ENCODE assay signal across 17 cellular contexts in the genomic region with DNA sequence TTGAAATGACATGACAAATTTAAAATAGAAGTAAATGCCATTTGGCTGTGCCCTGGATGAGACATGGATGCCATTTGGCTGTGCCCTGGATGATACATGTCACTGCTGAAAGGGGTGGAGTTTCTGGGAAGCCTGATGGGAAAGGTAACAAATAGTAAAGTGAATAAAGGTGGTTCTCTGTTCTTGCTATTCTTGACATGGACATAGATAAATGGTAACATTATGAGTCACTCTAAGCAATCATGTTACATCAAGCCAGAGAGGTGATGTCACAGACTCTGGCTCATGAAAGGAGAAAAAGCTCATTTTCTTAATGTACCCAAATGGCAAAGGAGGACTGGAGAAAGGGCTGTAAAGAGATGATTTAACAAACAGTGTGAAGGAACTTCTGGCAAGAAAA.
A peak's percentile ranks its signal among the peaks of the same experiment; 100 is the strongest.
DNase-seq lines count a peak whose midpoint lies in the region; ATAC-seq, FAIRE-seq and TF ChIP-seq lines count a peak whose summit lies in the region.
"Had no signal": no experiment of that assay in that cellular context is flagged by ENCODE, and none has a peak within 500 bp of the region (broad histone marks: within the 10 kb centered on the region; RNA-seq: fewer than 3 reads in every experiment).

No MANE protein-coding gene starts in this region.

- BruUV-seq in HepG2 (replicated peaks; lab: Mats Ljungman, UMichigan) = no TSS peak

- no peaks in the 10 kb centered on the region for H3K79me2 ChIP-seq in HepG2 (ENCODE audit: insufficient read depth, low read length)

- H3K4me2 ChIP-seq in HepG2 (ENCODE audit: low read depth, low read length) = no peak overlapping the region

- CTCF ChIA-PET in HepG2 (lab: Yijun Ruan, JAX; ENCODE audit: low intra/inter-chr PET ratio, low total read pairs) = no interaction called here
- CTCF ChIA-PET in activated B cell treated with CpG ODN at 0.5 μM for 24 hours (lab: Charles Lee) = no interaction called here
- CTCF ChIA-PET in activated naive CD4-positive, alpha-beta T cell treated with anti-CD3 and anti-CD28 coated beads for 36 hours (lab: Charles Lee) = interaction anchor here (0.6 kb wide), 1 partner anchor 64 kb away, joined by 4 read pairs; no protein-coding TSS in a partner anchor

- peak; percentile 16 for DNase-seq in HepG2 (ENCODE audit: low spot score)
- no peak for DNase-seq in right lobe of liver
- no peak for DNase-seq in activated B cell treated with CpG ODN at 0.5 μM for 24 hours
- peak; percentile 52 for DNase-seq in fibroblast of villous mesenchyme (ENCODE audit: low read depth)
- DNase-seq in H4 (ENCODE audit: low spot score) = no peak
- DNase-seq in chondrocyte (ENCODE audit: low spot score) = no peak
- no peak for DNase-seq in effector memory CD4-positive, alpha-beta T cell
- DNase-seq in activated naive CD4-positive, alpha-beta T cell treated with anti-CD3 and anti-CD28 coated beads for 36 hours = no peak
- DNase-seq: 8988T; activated CD4-positive, alpha-beta T cell treated with anti-CD3 and anti-CD28 coated beads for 48 hours; COR-L47; effector memory CD8-positive, alpha-beta T cell; NCI-H2171 treated with DMSO at 0.1 percent for 48 hours; spleen; tibial artery had no signal

- H3K4me1 ChIP-seq in HepG2 (ENCODE audit: insufficient read depth, low read length) (no peaks in the 10 kb centered on the region), right lobe of liver (no peaks in the 10 kb centered on the region)
- no peaks in the 10 kb centered on the region for H3K4me1 ChIP-seq in effector memory CD4-positive, alpha-beta T cell (ENCODE audit: control insufficient read depth, insufficient read depth, low read length, poor library complexity, severe bottlenecking)
- H3K4me1 ChIP-seq: ascending aorta, spleen had no signal

- no peaks in the 10 kb centered on the region for H3K36me3 ChIP-seq in HepG2 (replicated peaks in 1 of 2; ENCODE audit: control insufficient read depth in 1 of 2, insufficient read depth in 2 of 2, low read length in 2 of 2)
- H3K36me3 ChIP-seq in right lobe of liver = no peaks in the 10 kb centered on the region
- no peaks in the 10 kb centered on the region for H3K36me3 ChIP-seq in effector memory CD4-positive, alpha-beta T cell (ENCODE audit: control insufficient read depth, insufficient read depth, low read length)
- H3K36me3 ChIP-seq: ascending aorta, spleen, tibial artery had no signal

- H3K4me1 Mint-ChIP-seq in activated B cell treated with CpG ODN at 0.5 μM for 24 hours = no peaks in the 10 kb centered on the region
- peaks cover 2% of the 10 kb centered on the region for H3K4me1 Mint-ChIP-seq in chondrocyte (ENCODE audit: low read depth)
- no peaks in the 10 kb centered on the region for H3K4me1 Mint-ChIP-seq in activated naive CD4-positive, alpha-beta T cell treated with anti-CD3 and anti-CD28 coated beads for 36 hours (ENCODE audit: low read depth)

- H3K4me3 Mint-ChIP-seq in activated B cell treated with CpG ODN at 0.5 μM for 24 hours = no peak overlapping the region
- no peak overlapping the region for H3K4me3 Mint-ChIP-seq in chondrocyte (ENCODE audit: unreplicated experiment)
- no peak overlapping the region for H3K4me3 Mint-ChIP-seq in activated naive CD4-positive, alpha-beta T cell treated with anti-CD3 and anti-CD28 coated beads for 36 hours
- H3K4me3 Mint-ChIP-seq: activated T-helper 1 cell treated with anti-CD3 and anti-CD28 coated beads, Interleukin-12 subunit alpha, Interleukin-12 subunit beta, Interleukin-2, Interleukin-4 antibody, amounts not matched to agents 30 ng/mL and 10 ng/mL and 1 ng/mL, durations not matched to agents 14 hours and 24 hours and 36 hours; effector memory CD8-positive, alpha-beta T cell had no signal

- ATAC-seq in HepG2 (no peak), right lobe of liver (no peak), activated B cell treated with CpG ODN at 0.5 μM for 24 hours (ENCODE audit: low read depth) (no peak)
- ATAC-seq: effector memory CD8-positive, alpha-beta T cell had no signal

- in situ Hi-C loops in HepG2 (cut with HindIII; ENCODE audit: extremely low pct_ligation_motif_present, low pct_unique_long_range_greater_than_20kb) = no loop called here

- no peak overlapping the region for H3K4me3 ChIP-seq in HepG2 (replicated peaks in 1 of 3; ENCODE audit: insufficient read depth in 1 of 3, low read depth in 2 of 3, low read length in 3 of 3)
- no peak overlapping the region for H3K4me3 ChIP-seq in right lobe of liver
- no peak overlapping the region for H3K4me3 ChIP-seq in fibroblast of villous mesenchyme (ENCODE audit: low read depth, low read length)
- H3K4me3 ChIP-seq in effector memory CD4-positive, alpha-beta T cell (ENCODE audit: insufficient read depth, low read depth, low read length, poor library complexity, severe bottlenecking) = no peak overlapping the region
- H3K4me3 ChIP-seq: ascending aorta, spleen, tibial artery had no signal

- H3K27me3 ChIP-seq in HepG2 (ENCODE audit: control insufficient read depth in 1 of 2, insufficient read depth in 2 of 2, low read length in 2 of 2) (no peaks in the 10 kb centered on the region), right lobe of liver (no peaks in the 10 kb centered on the region)
- no peaks in the 10 kb centered on the region for H3K27me3 ChIP-seq in effector memory CD4-positive, alpha-beta T cell (replicated peaks; ENCODE audit: control insufficient read depth, insufficient read depth, low read length, poor library complexity, severe bottlenecking)
- H3K27me3 ChIP-seq: ascending aorta, spleen, tibial artery had no signal

- H3K9me3 ChIP-seq in HepG2 (ENCODE audit: low read length) (no peaks in the 10 kb centered on the region), right lobe of liver (no peaks in the 10 kb centered on the region)
- no peaks in the 10 kb centered on the region for H3K9me3 ChIP-seq in effector memory CD4-positive, alpha-beta T cell (ENCODE audit: control insufficient read depth, low read length)
- H3K9me3 ChIP-seq: ascending aorta, tibial artery had no signal

- H3K9ac ChIP-seq in HepG2 (ENCODE audit: insufficient read depth, low read depth, low read length) = no peak overlapping the region

- H4K20me1 ChIP-seq in HepG2 (ENCODE audit: insufficient read depth, low read length) = no peaks in the 10 kb centered on the region

- intact Hi-C loops in HepG2 (cut with micrococcal nuclease; ENCODE audit: unreplicated experiment) (no loop called here), right lobe of liver (cut with DNase I) (no loop called here), activated B cell treated with CpG ODN at 0.5 μM for 24 hours (cut with micrococcal nuclease) (no loop called here)
- intact Hi-C loops in activated naive CD4-positive, alpha-beta T cell treated with anti-CD3 and anti-CD28 coated beads for 36 hours (cut with micrococcal nuclease) = no loop called here

- no peak overlapping the region for H3K27ac ChIP-seq in HepG2 (ENCODE audit: extremely low read length, insufficient read depth, low read length)
- H3K27ac ChIP-seq in right lobe of liver = no peak overlapping the region
- no peak overlapping the region for H3K27ac ChIP-seq in effector memory CD4-positive, alpha-beta T cell (ENCODE audit: insufficient read depth, low read length, poor library complexity, severe bottlenecking)
- H3K27ac ChIP-seq: ascending aorta, spleen, tibial artery had no signal

- H3K9me3 Mint-ChIP-seq in activated B cell treated with CpG ODN at 0.5 μM for 24 hours = peaks cover 5% of the 10 kb centered on the region
- peaks cover 10% of the 10 kb centered on the region for H3K9me3 Mint-ChIP-seq in chondrocyte (ENCODE audit: low read depth)
- H3K9me3 Mint-ChIP-seq in activated naive CD4-positive, alpha-beta T cell treated with anti-CD3 and anti-CD28 coated beads for 36 hours = peaks cover 2% of the 10 kb centered on the region
- H3K9me3 Mint-ChIP-seq: effector memory CD8-positive, alpha-beta T cell had no signal

- TF ChIP-seq EP300 in HepG2 (IDR thresholded peaks at IDR 0.05; ENCODE audit: low read depth in 2 of 2, low read length in 2 of 2) (no peak), HepG2 (CRISPR knock-in tag; IDR thresholded peaks at IDR 0.05; ENCODE audit: borderline replicate concordance) (no peak)

- TF ChIP-seq POLR2A in HepG2 (IDR thresholded peaks at IDR 0.05; ENCODE audit: insufficient read depth in 1 of 2, low read depth in 2 of 2, low read length in 2 of 2) = no peak
- TF ChIP-seq POLR2A in right lobe of liver (IDR thresholded peaks at IDR 0.05) = no peak

- no peaks in the 10 kb centered on the region for H3K27me3 Mint-ChIP-seq in activated B cell treated with CpG ODN at 0.5 μM for 24 hours
- H3K27me3 Mint-ChIP-seq in chondrocyte (ENCODE audit: low read depth) = peaks cover 6% of the 10 kb centered on the region
- H3K27me3 Mint-ChIP-seq in activated naive CD4-positive, alpha-beta T cell treated with anti-CD3 and anti-CD28 coated beads for 36 hours (ENCODE audit: low read depth) = peaks cover 13% of the 10 kb centered on the region

- TF ChIP-seq RAD21 in HepG2 (CRISPR knock-in tag; IDR thresholded peaks at IDR 0.05) = no peak

- H3K36me3 Mint-ChIP-seq in activated B cell treated with CpG ODN at 0.5 μM for 24 hours (ENCODE audit: low read depth) = peaks cover 2% of the 10 kb centered on the region
- H3K36me3 Mint-ChIP-seq in chondrocyte (ENCODE audit: low read depth) = peaks cover 4% of the 10 kb centered on the region
- H3K36me3 Mint-ChIP-seq in activated naive CD4-positive, alpha-beta T cell treated with anti-CD3 and anti-CD28 coated beads for 36 hours (ENCODE audit: low read depth) = no peaks in the 10 kb centered on the region

- peak overlapping the region; percentile 10 for H3K27ac Mint-ChIP-seq in activated B cell treated with CpG ODN at 0.5 μM for 24 hours
- no peak overlapping the region for H3K27ac Mint-ChIP-seq in chondrocyte (ENCODE audit: unreplicated experiment)
- no peak overlapping the region for H3K27ac Mint-ChIP-seq in activated naive CD4-positive, alpha-beta T cell treated with anti-CD3 and anti-CD28 coated beads for 36 hours
- H3K27ac Mint-ChIP-seq: activated T-helper 1 cell treated with anti-CD3 and anti-CD28 coated beads, Interleukin-12 subunit alpha, Interleukin-12 subunit beta, Interleukin-2, Interleukin-4 antibody, amounts not matched to agents 30 ng/mL and 10 ng/mL and 1 ng/mL, durations not matched to agents 14 hours and 24 hours and 36 hours; effector memory CD8-positive, alpha-beta T cell had no signal

- TF ChIP-seq CTCF in HepG2 (CRISPR knock-in tag; IDR thresholded peaks at IDR 0.05) (no peak), right lobe of liver (IDR thresholded peaks at IDR 0.05) (no peak), activated B cell treated with CpG ODN at 0.5 μM for 24 hours (IDR thresholded peaks at IDR 0.05) (no peak), fibroblast of villous mesenchyme (IDR thresholded peaks at IDR 0.05; ENCODE audit: insufficient read depth, low read depth, low read length) (no peak), chondrocyte (IDR thresholded peaks at IDR 0.05) (no peak)

- POLR2A ChIA-PET in HepG2 (lab: Yijun Ruan, JAX) (no interaction called here), activated B cell treated with CpG ODN at 0.5 μM for 24 hours (lab: Charles Lee) (no interaction called here)

- no peak for FAIRE-seq in HepG2 (lab: Jason Lieb, UNC)

- no peak overlapping the region for H2AFZ ChIP-seq in HepG2 (ENCODE audit: low read length)

TF ChIP-seq in HepG2, 621 proteins besides CTCF, POLR2A, EP300 and RAD21 (continues in another document):
- TF ChIP-seq SETDB1 (CRISPR knock-in tag; IDR thresholded peaks at IDR 0.05; ENCODE audit: borderline replicate concordance) (no peak), CREB1 (IDR thresholded peaks at IDR 0.05) (peak; percentile 76), CREB1 (CRISPR knock-in tag; IDR thresholded peaks at IDR 0.05) (no peak)

Comparison
In these comparisons a context has a peak if more than half of its experiments do, and no peak if none do; other contexts are left out.
1. DNase-seq: peak in HepG2 (single experiment) and fibroblast of villous mesenchyme (single experiment); none in right lobe of liver (0 of 3), activated B cell treated with CpG ODN at 0.5 μM for 24 hours (single experiment), H4 (single experiment), chondrocyte (single experiment), effector memory CD4-positive, alpha-beta T cell (0 of 3) and activated naive CD4-positive, alpha-beta T cell treated with anti-CD3 and anti-CD28 coated beads for 36 hours (single experiment).